ENCODE assay signal across 23 cellular contexts in the genomic region with DNA sequence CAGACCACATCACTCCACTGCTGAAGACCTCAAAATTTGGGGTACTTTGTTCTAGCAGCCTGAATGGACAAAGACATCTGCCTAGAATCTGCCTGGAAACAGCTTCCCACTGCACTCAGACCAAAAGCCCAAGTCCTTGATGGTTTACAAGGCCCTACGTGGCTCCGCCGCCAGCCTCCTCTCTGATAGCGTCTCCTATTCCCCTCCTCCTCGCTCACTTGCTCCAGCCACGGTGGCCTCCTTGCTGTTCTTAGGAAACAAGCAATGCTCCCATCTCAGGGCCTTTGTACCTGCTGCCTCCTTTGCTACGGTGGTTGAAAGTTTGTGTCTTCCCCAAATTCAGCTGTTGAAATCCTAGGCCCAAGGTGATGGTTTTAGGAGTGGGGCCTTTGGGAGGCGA. TPM values are rescaled to one million over a fixed set of nuclear protein-coding genes. Genes with fewer than 3 reads are reported as not detected.
DNase-seq lines count a peak whose midpoint lies in the region; ATAC-seq and TF ChIP-seq lines count a peak whose summit lies in the region.
"Had no signal": no experiment of that assay in that cellular context is flagged by ENCODE, and none has a peak within 500 bp of the region (broad histone marks: within the 10 kb centered on the region; RNA-seq: fewer than 3 reads in every experiment).

No MANE protein-coding gene starts in this region.

- H3K36me3 Mint-ChIP-seq in activated naive CD8-positive, alpha-beta T cell treated with anti-CD3 and anti-CD28 coated beads, Interleukin-2, amount 10 ng/mL, durations not matched to agents 7 days and 5 days = no peaks in the 10 kb centered on the region
- H3K36me3 Mint-ChIP-seq in activated naive CD8-positive, alpha-beta T cell treated with anti-CD3 and anti-CD28 coated beads for 36 hours = no peaks in the 10 kb centered on the region
- no peaks in the 10 kb centered on the region for H3K36me3 Mint-ChIP-seq in chondrocyte (ENCODE audit: low read depth)

- H3K9ac ChIP-seq in neuronal stem cell (ENCODE audit: low read depth, low read length, poor library complexity) = no peak overlapping the region

- TF ChIP-seq CTCF in chondrocyte (IDR thresholded peaks at IDR 0.05) (no peak), suprapubic skin (IDR thresholded peaks at IDR 0.05) (no peak), thyroid gland (IDR thresholded peaks at IDR 0.05) (no peak)

- POLR2A ChIA-PET in activated naive CD8-positive, alpha-beta T cell treated with anti-CD3 and anti-CD28 coated beads, Interleukin-2, amount 10 ng/mL, durations not matched to agents 7 days and 5 days (lab: Charles Lee) = no interaction called here

- no peaks in the 10 kb centered on the region for H3K9me3 Mint-ChIP-seq in activated naive CD8-positive, alpha-beta T cell treated with anti-CD3 and anti-CD28 coated beads, Interleukin-2, amount 10 ng/mL, durations not matched to agents 7 days and 5 days
- H3K9me3 Mint-ChIP-seq in activated naive CD8-positive, alpha-beta T cell treated with anti-CD3 and anti-CD28 coated beads for 36 hours = no peaks in the 10 kb centered on the region
- no peaks in the 10 kb centered on the region for H3K9me3 Mint-ChIP-seq in chondrocyte (ENCODE audit: low read depth)
- H3K9me3 Mint-ChIP-seq: HFFc6 had no signal

- no peak overlapping the region for H3K23ac ChIP-seq in neuronal stem cell (ENCODE audit: low read depth, low read length, poor library complexity)

- H2BK12ac ChIP-seq in neuronal stem cell (ENCODE audit: low read length) = no peak overlapping the region

- H2BK15ac ChIP-seq in neuronal stem cell (ENCODE audit: low read length) = no peak overlapping the region

- no peaks in the 10 kb centered on the region for H3K36me3 ChIP-seq in neuronal stem cell (replicated peaks in 1 of 2; ENCODE audit: control insufficient read depth in 2 of 2, insufficient read depth in 2 of 2, low read length in 2 of 2)
- H3K36me3 ChIP-seq in suprapubic skin = no peaks in the 10 kb centered on the region
- no peaks in the 10 kb centered on the region for H3K36me3 ChIP-seq in thyroid gland

- TF ChIP-seq POLR2A in suprapubic skin (IDR thresholded peaks at IDR 0.05) (no peak), thyroid gland (IDR thresholded peaks at IDR 0.05) (no peak)

- no peak overlapping the region for H4K91ac ChIP-seq in neuronal stem cell (ENCODE audit: low read depth, low read length, poor library complexity)

- no peaks in the 10 kb centered on the region for H3K9me3 ChIP-seq in neuronal stem cell (replicated peaks in 1 of 2; ENCODE audit: control insufficient read depth in 2 of 2, insufficient read depth in 1 of 2, low read depth in 1 of 2, low read length in 2 of 2)
- no peaks in the 10 kb centered on the region for H3K9me3 ChIP-seq in suprapubic skin
- H3K9me3 ChIP-seq in thyroid gland = no peaks in the 10 kb centered on the region
- H3K9me3 ChIP-seq: A549 had no signal

- H2AK5ac ChIP-seq in neuronal stem cell (ENCODE audit: low read depth, low read length) = no peak overlapping the region

- no peak overlapping the region for H3K4ac ChIP-seq in neuronal stem cell (ENCODE audit: low read length)

- WGBS in neuronal stem cell (ENCODE audit: extremely low coverage in 2 of 2, insufficient read length in 2 of 2, insufficient replicate concordance in 1 of 2), 2 donors = no CpG with 5 or more reads among the region's 8 CpGs
- WGBS in suprapubic skin = 85% methylated on average over 8 of the region's 8 CpGs
- WGBS in thyroid gland, 2 donors = 80 to 85% methylated on average over 8 of the region's 8 CpGs

- no peak for ATAC-seq in activated naive CD8-positive, alpha-beta T cell treated with anti-CD3 and anti-CD28 coated beads, Interleukin-2, amount 10 ng/mL, durations not matched to agents 7 days and 5 days (ENCODE audit: low read depth)
- ATAC-seq: GM12878, K562 had no signal

- no peak for TF ChIP-seq EP300 in suprapubic skin (IDR thresholded peaks at IDR 0.05)

- no peak overlapping the region for H2BK5ac ChIP-seq in neuronal stem cell (ENCODE audit: low read length)

- no peak overlapping the region for H3K4me2 ChIP-seq in neuronal stem cell (ENCODE audit: insufficient read depth, low read length, poor library complexity, severe bottlenecking)
- H3K4me2 ChIP-seq: A549 had no signal

- H4K8ac ChIP-seq in neuronal stem cell (ENCODE audit: low read depth, low read length) = no peak overlapping the region

- peaks cover 3% of the 10 kb centered on the region for H3K4me1 Mint-ChIP-seq in activated naive CD8-positive, alpha-beta T cell treated with anti-CD3 and anti-CD28 coated beads, Interleukin-2, amount 10 ng/mL, durations not matched to agents 7 days and 5 days
- H3K4me1 Mint-ChIP-seq in activated naive CD8-positive, alpha-beta T cell treated with anti-CD3 and anti-CD28 coated beads for 36 hours = no peaks in the 10 kb centered on the region
- peaks cover 40% of the 10 kb centered on the region for H3K4me1 Mint-ChIP-seq in chondrocyte (ENCODE audit: low read depth)

- no peaks in the 10 kb centered on the region for H3K79me1 ChIP-seq in neuronal stem cell (ENCODE audit: low read depth, low read length)

- H3K4me1 ChIP-seq in neuronal stem cell (ENCODE audit: control insufficient read depth in 2 of 2, insufficient read depth in 1 of 2, low read depth in 1 of 2, low read length in 2 of 2) = peaks cover 0 to 14% of the 10 kb centered on the region in 2 donors
- H3K4me1 ChIP-seq in suprapubic skin = peaks cover 28% of the 10 kb centered on the region
- peaks cover 7 to 14% of the 10 kb centered on the region in 2 donors for H3K4me1 ChIP-seq in thyroid gland

- H3K18ac ChIP-seq in neuronal stem cell (ENCODE audit: low read length) = peak overlapping the region; percentile 38

- H3K27ac Mint-ChIP-seq in activated naive CD8-positive, alpha-beta T cell treated with anti-CD3 and anti-CD28 coated beads, Interleukin-2, amount 10 ng/mL, durations not matched to agents 7 days and 5 days = no peak overlapping the region
- no peak overlapping the region for H3K27ac Mint-ChIP-seq in activated naive CD8-positive, alpha-beta T cell treated with anti-CD3 and anti-CD28 coated beads for 36 hours
- no peak overlapping the region for H3K27ac Mint-ChIP-seq in chondrocyte (ENCODE audit: unreplicated experiment)
- H3K27ac Mint-ChIP-seq: HFFc6 had no signal

- no peak overlapping the region for H3K14ac ChIP-seq in neuronal stem cell (ENCODE audit: low read length)

- H3K27ac ChIP-seq in neuronal stem cell (replicated peaks; ENCODE audit: low read length) (no peak overlapping the region), suprapubic skin (no peak overlapping the region), thyroid gland (no peak overlapping the region)
- H3K27ac ChIP-seq: A549 had no signal

- no peak overlapping the region for H3K4me3 Mint-ChIP-seq in activated naive CD8-positive, alpha-beta T cell treated with anti-CD3 and anti-CD28 coated beads, Interleukin-2, amount 10 ng/mL, durations not matched to agents 7 days and 5 days
- H3K4me3 Mint-ChIP-seq in activated naive CD8-positive, alpha-beta T cell treated with anti-CD3 and anti-CD28 coated beads for 36 hours = no peak overlapping the region
- H3K4me3 Mint-ChIP-seq in chondrocyte (ENCODE audit: unreplicated experiment) = no peak overlapping the region
- H3K4me3 Mint-ChIP-seq: HFFc6 had no signal

- peak; percentile 17 for DNase-seq in activated naive CD8-positive, alpha-beta T cell treated with anti-CD3 and anti-CD28 coated beads, Interleukin-2, amount 10 ng/mL, durations not matched to agents 7 days and 5 days
- no peak for DNase-seq in activated naive CD8-positive, alpha-beta T cell treated with anti-CD3 and anti-CD28 coated beads for 36 hours
- DNase-seq in chondrocyte (ENCODE audit: low spot score) = peak; percentile 72
- no peak for DNase-seq in neuronal stem cell (ENCODE audit: low spot score)
- DNase-seq in suprapubic skin (ENCODE audit: low spot score in 2 of 2) = peak; percentile 39 to 64
- no peak for DNase-seq in effector CD8-positive, alpha-beta T cell (lab: John Stamatoyannopoulos, UW)
- DNase-seq in AG08396 (ENCODE audit: low spot score) = no peak
- no peak for DNase-seq in thyroid gland
- DNase-seq: C1 segment of cervical spinal cord; GDM1; HFFc6; MV-4-11; NCI-H1436; NCI-H2029; NCI-H2171; NCI-H446; NCI-H69; NK-92 treated with Interleukin-12 subunit alpha and Interleukin-12 subunit beta, amount 100 ng/mL, for 24 hours; OCI-M1; RPMI8226 had no signal

- H2BK120ac ChIP-seq in neuronal stem cell (ENCODE audit: low read depth, low read length) = no peak overlapping the region

- intact Hi-C loops in thyroid gland (cut with DNase I) = no loop called here

- H3K27me3 ChIP-seq in neuronal stem cell (ENCODE audit: control insufficient read depth in 3 of 3, insufficient read depth in 3 of 3, low read depth in 1 of 3, low read length in 3 of 3) (peaks cover 0 to 26% (median 0%) of the 10 kb centered on the region in 3 experiments), suprapubic skin (peaks cover 3% of the 10 kb centered on the region), thyroid gland (no peaks in the 10 kb centered on the region)

- H3K4me3 ChIP-seq in neuronal stem cell (ENCODE audit: low read length in 2 of 2) = no peak overlapping the region
- no peak overlapping the region for H3K4me3 ChIP-seq in suprapubic skin
- no peak overlapping the region for H3K4me3 ChIP-seq in thyroid gland (replicated peaks in 1 of 3)
- H3K4me3 ChIP-seq: A549, GM12878, K562 had no signal

- H2AFZ ChIP-seq in neuronal stem cell (ENCODE audit: low read length) = no peak overlapping the region

- H3K27me3 Mint-ChIP-seq in activated naive CD8-positive, alpha-beta T cell treated with anti-CD3 and anti-CD28 coated beads, Interleukin-2, amount 10 ng/mL, durations not matched to agents 7 days and 5 days = peaks cover 41% of the 10 kb centered on the region
- peaks cover 17% of the 10 kb centered on the region for H3K27me3 Mint-ChIP-seq in activated naive CD8-positive, alpha-beta T cell treated with anti-CD3 and anti-CD28 coated beads for 36 hours
- H3K27me3 Mint-ChIP-seq in chondrocyte (ENCODE audit: low read depth) = peaks cover 44% of the 10 kb centered on the region

RNA-seq across cellular contexts. Expression of gene SORCS2, which starts 34.7 kb away (rescaled TPM):
- total RNA-seq in activated naive CD8-positive, alpha-beta T cell treated with anti-CD3 and anti-CD28 coated beads, Interleukin-2, amount 10 ng/mL, durations not matched to agents 7 days and 5 days = not detected
- not detected for total RNA-seq in activated naive CD8-positive, alpha-beta T cell treated with anti-CD3 and anti-CD28 coated beads for 36 hours
- total RNA-seq in chondrocyte (9.4 to 21.7 TPM (median 10.9 TPM) in 3 replicates), suprapubic skin (1 to 10 TPM in 3 of 4 donors, under 1 TPM in 1; 0.94 to 4.6 (median 1.3) TPM), thyroid gland (10 to 100 TPM in 1 of 4 donors, 1 to 10 TPM in 3; 1.7 to 13.6 (median 3.6) TPM)
- polyA plus RNA-seq in neuronal stem cell (2013, experiment 1 of 2) = 2.9 TPM
- 2.9 TPM for polyA plus RNA-seq in neuronal stem cell (2013, experiment 2 of 2)
- total RNA-seq: K562 had no signal
- polyA plus RNA-seq: K562 had no signal

Comparison
In these comparisons a context has a peak if more than half of its experiments do, and no peak if none do; other contexts are left out.
1. DNase-seq: peak in activated naive CD8-positive, alpha-beta T cell treated with anti-CD3 and anti-CD28 coated beads, Interleukin-2, amount 10 ng/mL, durations not matched to agents 7 days and 5 days (single experiment), chondrocyte (single experiment) and suprapubic skin (2 of 2); none in activated naive CD8-positive, alpha-beta T cell treated with anti-CD3 and anti-CD28 coated beads for 36 hours (single experiment), neuronal stem cell (single experiment), effector CD8-positive, alpha-beta T cell (single experiment), AG08396 (single experiment) and thyroid gland (0 of 2).